Comparison of ENCODE assay signal across 8 cellular contexts in the genomic region with DNA sequence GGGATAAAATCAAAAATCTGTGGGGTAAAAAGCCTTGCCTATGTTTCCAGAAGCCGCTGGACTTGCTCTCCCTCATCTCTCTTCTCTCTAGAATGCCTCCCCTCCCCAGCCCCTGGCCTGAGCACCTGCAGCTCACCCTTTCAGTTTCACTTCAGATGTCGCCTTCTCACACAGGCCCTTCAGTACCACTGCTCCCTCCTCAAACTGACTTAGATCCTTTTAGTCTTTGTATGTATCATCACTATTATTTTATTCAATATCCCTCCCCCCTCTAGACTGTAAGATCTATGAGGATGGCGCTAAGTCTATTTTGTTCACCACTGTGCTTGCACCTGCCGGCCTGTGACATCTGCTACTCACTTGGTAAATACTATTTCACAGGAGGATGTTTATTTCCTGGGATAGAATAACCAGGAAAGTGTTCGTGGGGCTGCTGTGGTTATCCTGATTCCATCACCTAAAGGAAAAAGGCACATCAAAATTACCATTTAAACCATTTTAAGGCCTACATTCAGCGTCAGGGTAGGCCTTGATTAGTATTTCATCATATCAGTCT.
DNase-seq lines count a peak whose midpoint lies in the region; ATAC-seq and TF ChIP-seq lines count a peak whose summit lies in the region.

No MANE protein-coding gene starts in this region.

- no peak for TF ChIP-seq CTCF in GM12865 (IDR thresholded peaks at IDR 0.05; ENCODE audit: insufficient read depth, low read depth, low read length, missing control alignments)
- no peak for TF ChIP-seq CTCF in esophagus muscularis mucosa (IDR thresholded peaks at IDR 0.05)
- TF ChIP-seq CTCF in BE2C (IDR thresholded peaks at IDR 0.05; ENCODE audit: low read depth, low read length), result no peak
- no peak for TF ChIP-seq CTCF in prostate gland (IDR thresholded peaks at IDR 0.05)

- no peak overlapping the region for H3K4me3 ChIP-seq in GM12865 (ENCODE audit: low read depth, low read length)
- peak overlapping the region in 1 of 4 donors; percentile 3 for H3K4me3 ChIP-seq in esophagus muscularis mucosa
- H3K4me3 ChIP-seq in BE2C (ENCODE audit: low read depth, low read length), result no peak overlapping the region
- H3K4me3 ChIP-seq in prostate gland, result no peak overlapping the region

- ATAC-seq in GM21717 (IDR thresholded peaks at IDR 0.05; ENCODE audit: unreplicated experiment), result peak; percentile 93
- peak; percentile 91 to 98 for ATAC-seq in activated naive CD4-positive, alpha-beta T cell treated with anti-CD3 and anti-CD28 coated beads, Interleukin-2, amount 50 U/mL, for 72 hours

- H3K27ac ChIP-seq in esophagus muscularis mucosa (replicated peaks in 1 of 4) (no peak overlapping the region), prostate gland (no peak overlapping the region)

- no peaks in the 10 kb centered on the region for H3K36me3 ChIP-seq in esophagus muscularis mucosa
- no peaks in the 10 kb centered on the region for H3K36me3 ChIP-seq in BE2C
- no peaks in the 10 kb centered on the region for H3K36me3 ChIP-seq in prostate gland

- intact Hi-C loops in esophagus muscularis mucosa (cut with DNase I), result no loop called here
- intact Hi-C loops in prostate gland (cut with DNase I), result loop anchor here (5.0 kb wide), 2 partner anchors 121 to 271 kb away; a partner anchor contains a TSS

- TF ChIP-seq POLR2A in esophagus muscularis mucosa (IDR thresholded peaks at IDR 0.05; ENCODE audit: low read depth), result no peak
- TF ChIP-seq POLR2A in prostate gland (IDR thresholded peaks at IDR 0.05), result no peak

- H3K9me3 ChIP-seq in esophagus muscularis mucosa, result no peaks in the 10 kb centered on the region
- no peaks in the 10 kb centered on the region for H3K9me3 ChIP-seq in BE2C
- H3K9me3 ChIP-seq in prostate gland, result no peaks in the 10 kb centered on the region

- DNase-seq in GM12865 (ENCODE audit: low read depth), result peak; percentile 70
- peak; percentile 89 for DNase-seq in NCI-H146 treated with DMSO at 0.1 percent for 48 hours (lab: John Stamatoyannopoulos, UW; ENCODE audit: unreplicated experiment)
- DNase-seq in activated naive CD4-positive, alpha-beta T cell treated with anti-CD3 and anti-CD28 coated beads, Interleukin-2, amount 50 U/mL, for 72 hours (ENCODE audit: low spot score in 2 of 2), result peak in 1 of 2 donors; percentile 28
- no peak for DNase-seq in esophagus muscularis mucosa (ENCODE audit: extremely low spot score)
- no peak for DNase-seq in BE2C
- DNase-seq in prostate gland (ENCODE audit: low spot score), result no peak
- DNase-seq in NCI-H82 treated with DMSO at 0.1 percent for 48 hours (lab: John Stamatoyannopoulos, UW; ENCODE audit: unreplicated experiment), result no peak

- peak overlapping the region; percentile 84 to 94 for H3K27ac Mint-ChIP-seq in activated naive CD4-positive, alpha-beta T cell treated with anti-CD3 and anti-CD28 coated beads, Interleukin-2, amount 50 U/mL, for 72 hours

- no peak for TF ChIP-seq EP300 in esophagus muscularis mucosa (IDR thresholded peaks at IDR 0.05)

- H3K4me1 ChIP-seq in esophagus muscularis mucosa (peaks cover 0 to 39% (median 9%) of the 10 kb centered on the region in 4 donors), BE2C (peaks cover 11% of the 10 kb centered on the region; the same call in 1 of the 2 replicates), prostate gland (replicated peaks) (no peaks in the 10 kb centered on the region)

- WGBS in esophagus muscularis mucosa, result 83% methylated on average over 6 of the region's 6 CpGs
- WGBS in prostate gland, result 80% methylated on average over 6 of the region's 6 CpGs

- H3K27me3 ChIP-seq in esophagus muscularis mucosa, result no peaks in the 10 kb centered on the region
- H3K27me3 ChIP-seq in BE2C, result no peaks in the 10 kb centered on the region
- H3K27me3 ChIP-seq in prostate gland (replicated peaks; ENCODE audit: insufficient read depth), result no peaks in the 10 kb centered on the region

- H3K9me3 Mint-ChIP-seq in activated naive CD4-positive, alpha-beta T cell treated with anti-CD3 and anti-CD28 coated beads, Interleukin-2, amount 50 U/mL, for 72 hours, result no peaks in the 10 kb centered on the region

- H3K36me3 Mint-ChIP-seq in activated naive CD4-positive, alpha-beta T cell treated with anti-CD3 and anti-CD28 coated beads, Interleukin-2, amount 50 U/mL, for 72 hours, result no peaks in the 10 kb centered on the region

Comparison
In these comparisons a context has a peak if more than half of its experiments do, and no peak if none do; other contexts are left out.
1. DNase-seq: peak in GM12865 (single experiment) and NCI-H146 treated with DMSO at 0.1 percent for 48 hours (single experiment); none in esophagus muscularis mucosa (single experiment), BE2C (single experiment), prostate gland (single experiment) and NCI-H82 treated with DMSO at 0.1 percent for 48 hours (single experiment).